8 cellular contexts compared by ENCODE assay signal in the genomic region with DNA sequence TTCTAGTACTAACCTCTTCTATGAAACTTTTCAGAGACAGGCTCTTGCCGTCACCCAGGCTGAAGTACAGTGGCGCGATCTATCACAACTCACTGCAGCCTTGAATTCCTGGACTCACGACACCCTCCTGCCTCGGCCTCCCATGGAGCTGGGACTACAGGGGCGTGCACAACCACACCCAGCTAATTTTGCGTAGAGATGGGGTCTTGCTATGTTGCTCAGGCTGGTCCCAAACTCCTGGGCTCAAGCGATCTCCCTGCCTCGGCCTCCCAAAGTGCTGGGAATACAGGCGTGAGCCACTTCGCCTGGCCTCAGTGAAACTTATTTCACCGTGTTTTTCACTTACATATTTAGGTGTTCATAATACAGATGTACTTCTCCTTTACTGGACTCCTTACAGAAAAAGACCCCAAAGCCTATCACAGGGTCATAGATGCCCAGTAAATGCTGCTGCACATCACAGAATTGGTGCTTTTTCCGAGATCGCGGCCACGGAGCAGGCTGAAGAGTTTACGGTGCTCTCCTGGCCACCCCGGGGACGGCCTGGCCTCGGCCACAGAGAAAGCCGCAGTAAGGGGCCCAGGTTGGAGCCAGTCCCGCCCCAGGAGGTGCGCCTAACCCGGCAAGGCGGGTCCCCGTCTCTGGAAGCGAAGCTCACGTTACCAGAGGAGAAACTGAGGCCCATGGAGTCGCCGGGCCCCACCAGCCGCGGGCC. TPM values are rescaled to one million over a fixed set of nuclear protein-coding genes. Genes with fewer than 3 reads are reported as not detected.
DNase-seq lines count a peak whose midpoint lies in the region; ATAC-seq, FAIRE-seq and TF ChIP-seq lines count a peak whose summit lies in the region.

No MANE protein-coding gene starts in this region.

- H3K9me3 ChIP-seq in A549 (no peaks in the 10 kb centered on the region), adrenal gland (replicated peaks in 1 of 3) (no peaks in the 10 kb centered on the region)

- H3K9me3 Mint-ChIP-seq in immature natural killer cell: no peaks in the 10 kb centered on the region

- H3K4me3 ChIP-seq in A549: peak overlapping the region; percentile 82
- peak overlapping the region in 3 of 4 donors; percentile 77 to 93 (median 82) for H3K4me3 ChIP-seq in adrenal gland

- peaks cover 21% of the 10 kb centered on the region for H3K4me1 ChIP-seq in A549
- H3K4me1 ChIP-seq in adrenal gland (replicated peaks in 1 of 2): peaks cover 8 to 21% of the 10 kb centered on the region in 2 donors

- 18% methylated on average over 22 of the region's 32 CpGs for WGBS in A549 (ENCODE audit: missing lambda C conversion rate)
- 6 to 22% (median 13%) methylated on average over 11 to 32 of the region's 32 CpGs for WGBS in adrenal gland, 4 donors

- H3K4me2 ChIP-seq in A549: peak overlapping the region; percentile 96

- no peak for TF ChIP-seq EP300 in A549 (IDR thresholded peaks at IDR 0.05)

- H3K36me3 Mint-ChIP-seq in immature natural killer cell: peaks cover 3 to 10% (median 4%) of the 10 kb centered on the region in 3 donors

- no peak for FAIRE-seq in A549 (lab: Jason Lieb, UNC)

- TF ChIP-seq RAD21 in A549 (conservative IDR thresholded peaks at IDR 0.05 in 1 of 2, IDR thresholded peaks at IDR 0.05 in 1 of 2): no peak

- no peaks in the 10 kb centered on the region for H3K27me3 ChIP-seq in adrenal gland

- POLR2A ChIA-PET in A549 (lab: Yijun Ruan, JAX): interaction anchor here (0.5 to 2.2 kb wide), 9 partner anchors 9 to 1725 kb away, joined by 3 to 18 read pairs (median 5); a partner anchor contains a TSS

- peaks cover 23 to 25% of the 10 kb centered on the region in 2 donors for H3K4me1 Mint-ChIP-seq in immature natural killer cell

- peak overlapping the region; percentile 87 to 99 (median 96) for H3K4me3 Mint-ChIP-seq in immature natural killer cell

- ATAC-seq in A549: peak; percentile 40 to 43
- ATAC-seq in GM19025 (IDR thresholded peaks at IDR 0.05; ENCODE audit: low read depth, unreplicated experiment): peak; percentile 7
- ATAC-seq in HG03571 (IDR thresholded peaks at IDR 0.05; ENCODE audit: unreplicated experiment): peak; percentile 7

- TF ChIP-seq CTCF in A549 (IDR thresholded peaks at IDR 0.05): no peak
- no peak for TF ChIP-seq CTCF in adrenal gland (IDR thresholded peaks at IDR 0.05)

- H3K36me3 ChIP-seq in adrenal gland (replicated peaks in 1 of 2): peaks cover 0 to 20% of the 10 kb centered on the region in 2 donors

- H3K27ac ChIP-seq in A549 (peak overlapping the region; percentile 92 to 98), adrenal gland (peak overlapping the region in 4 of 5 donors; percentile 73 to 90 (median 83)), substantia nigra (ENCODE audit: low read depth, low read length, poor library complexity, severe bottlenecking) (peak overlapping the region; percentile 84)

- intact Hi-C loops in adrenal gland (cut with DNase I): no loop called here

- peak overlapping the region; percentile 57 to 98 (median 86) for H3K27ac Mint-ChIP-seq in immature natural killer cell

- peaks cover 1 to 5% (median 5%) of the 10 kb centered on the region in 3 donors for H3K27me3 Mint-ChIP-seq in immature natural killer cell (ENCODE audit: low read depth in 3 of 3)

- TF ChIP-seq POLR2A in A549 (IDR thresholded peaks at IDR 0.05; ENCODE audit: low read length) (no peak), adrenal gland (IDR thresholded peaks at IDR 0.05) (no peak)

- no peak for DNase-seq in A549 (ENCODE audit: low read depth in 1 of 2, low spot score in 1 of 2)
- DNase-seq in adrenal gland: peak in 1 of 7 donors; percentile 35
- DNase-seq in immature natural killer cell: no peak
- peak in 1 of 49 donors; percentile 45 for DNase-seq in substantia nigra (lab: John Stamatoyannopoulos, UW)
- no peak for DNase-seq in kidney glomerular epithelial cell (lab: John Stamatoyannopoulos, UW)
- no peak for DNase-seq in GF-D8 (lab: John Stamatoyannopoulos, UW)

- CTCF ChIA-PET in A549 (lab: Yijun Ruan, JAX): interaction anchor here (0.6 to 11.1 kb wide), 4 partner anchors 12 to 157 kb away, joined by 3 to 79 read pairs (median 4); no protein-coding TSS in a partner anchor

TF ChIP-seq in A549, 52 proteins besides CTCF, POLR2A, EP300 and RAD21:
- TF ChIP-seq, protein P1, sequence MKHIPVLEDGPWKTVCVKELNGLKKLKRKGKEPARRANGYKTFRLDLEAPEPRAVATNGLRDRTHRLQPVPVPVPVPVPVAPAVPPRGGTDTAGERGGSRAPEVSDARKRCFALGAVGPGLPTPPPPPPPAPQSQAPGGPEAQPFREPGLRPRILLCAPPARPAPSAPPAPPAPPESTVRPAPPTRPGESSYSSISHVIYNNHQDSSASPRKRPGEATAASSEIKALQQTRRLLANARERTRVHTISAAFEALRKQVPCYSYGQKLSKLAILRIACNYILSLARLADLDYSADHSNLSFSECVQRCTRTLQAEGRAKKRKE (CRISPR knock-in tag; IDR thresholded peaks at IDR 0.05; ENCODE audit: low read depth): no peak
- TF ChIP-seq HOXB5 (CRISPR knock-in tag; IDR thresholded peaks at IDR 0.05) (0 out of 2 replicates have a peak, but pooled peaks have one; percentile 33), HOXA7 (CRISPR knock-in tag; IDR thresholded peaks at IDR 0.05) (no peak), BHLHE40 (IDR thresholded peaks at IDR 0.05; ENCODE audit: low read depth, low read length) (no peak), RFX5 (IDR thresholded peaks at IDR 0.05) (no peak)
- TF ChIP-seq, protein P2, sequence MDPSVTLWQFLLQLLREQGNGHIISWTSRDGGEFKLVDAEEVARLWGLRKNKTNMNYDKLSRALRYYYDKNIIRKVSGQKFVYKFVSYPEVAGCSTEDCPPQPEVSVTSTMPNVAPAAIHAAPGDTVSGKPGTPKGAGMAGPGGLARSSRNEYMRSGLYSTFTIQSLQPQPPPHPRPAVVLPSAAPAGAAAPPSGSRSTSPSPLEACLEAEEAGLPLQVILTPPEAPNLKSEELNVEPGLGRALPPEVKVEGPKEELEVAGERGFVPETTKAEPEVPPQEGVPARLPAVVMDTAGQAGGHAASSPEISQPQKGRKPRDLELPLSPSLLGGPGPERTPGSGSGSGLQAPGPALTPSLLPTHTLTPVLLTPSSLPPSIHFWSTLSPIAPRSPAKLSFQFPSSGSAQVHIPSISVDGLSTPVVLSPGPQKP (IDR thresholded peaks at IDR 0.05; ENCODE audit: low read depth, low read length): no peak
- TF ChIP-seq, protein P3, sequence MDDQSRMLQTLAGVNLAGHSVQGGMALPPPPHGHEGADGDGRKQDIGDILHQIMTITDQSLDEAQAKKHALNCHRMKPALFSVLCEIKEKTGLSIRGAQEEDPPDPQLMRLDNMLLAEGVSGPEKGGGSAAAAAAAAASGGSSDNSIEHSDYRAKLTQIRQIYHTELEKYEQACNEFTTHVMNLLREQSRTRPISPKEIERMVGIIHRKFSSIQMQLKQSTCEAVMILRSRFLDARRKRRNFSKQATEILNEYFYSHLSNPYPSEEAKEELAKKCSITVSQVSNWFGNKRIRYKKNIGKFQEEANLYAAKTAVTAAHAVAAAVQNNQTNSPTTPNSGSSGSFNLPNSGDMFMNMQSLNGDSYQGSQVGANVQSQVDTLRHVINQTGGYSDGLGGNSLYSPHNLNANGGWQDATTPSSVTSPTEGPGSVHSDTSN (IDR thresholded peaks at IDR 0.05): peak; percentile 8; the same call in 1 of the 2 replicates

RNA-seq across cellular contexts. Expression of a gene that starts 0.6 kb away (rescaled TPM):
- 34.4 and 38.3 TPM in 2 replicates for polyA plus RNA-seq in A549 (2011; rRNA removed)
- polyA plus RNA-seq in A549 (2012; cell fraction: cytosol; rRNA removed): 42.1 and 53.3 TPM in 2 replicates
- polyA plus RNA-seq in A549 (2012; cell fraction: nucleus; rRNA removed): 84.1 and 84.4 TPM in 2 replicates
- polyA plus RNA-seq in A549 (2017; fragmentation: RNase III; extraction: RNeasy Plus Mini Kit Qiagen cat#74134 plus additional on column Dnase treatment): 41.8 to 46.4 TPM (median 45.9 TPM) in 3 replicates
- polyA minus RNA-seq in A549 (2011; rRNA and poly(A)+ RNA removed): 82.8 and 88.0 TPM in 2 replicates
- 100 to 1,000 TPM in 1 of 8 donors, 10 to 100 TPM in 7; 29.5 to 136 (median 55.2) TPM for total RNA-seq in adrenal gland
- polyA plus RNA-seq in adrenal gland: 10 to 100 TPM; 14.2 to 47.5 (median 15.3) TPM
- polyA plus RNA-seq in immature natural killer cell: 10 to 100 TPM; 19.3 to 32.4 (median 21.7) TPM

RNA-seq across cellular contexts. Expression of a gene that starts 20.3 kb away (rescaled TPM):
- 58.8 and 62.5 TPM in 2 replicates for polyA plus RNA-seq in A549 (2011; rRNA removed)
- 86.5 and 94.9 TPM in 2 replicates for polyA plus RNA-seq in A549 (2012; cell fraction: cytosol; rRNA removed)
- polyA plus RNA-seq in A549 (2012; cell fraction: nucleus; rRNA removed): 54.4 and 57.8 TPM in 2 replicates
- polyA plus RNA-seq in A549 (2017; fragmentation: RNase III; extraction: RNeasy Plus Mini Kit Qiagen cat#74134 plus additional on column Dnase treatment): 48.8 to 52.3 TPM (median 51.7 TPM) in 3 replicates
- 54.6 and 58.6 TPM in 2 replicates for polyA minus RNA-seq in A549 (2011; rRNA and poly(A)+ RNA removed)
- total RNA-seq in adrenal gland: 10 to 100 TPM; 48.7 to 97.9 (median 66.6) TPM
- polyA plus RNA-seq in adrenal gland: 10 to 100 TPM; 76.1 to 87.2 (median 77.7) TPM
- polyA plus RNA-seq in immature natural killer cell: 100 to 1,000 TPM in 1 of 3 donors, 10 to 100 TPM in 2; 89.1 to 103 (median 95.5) TPM

RNA-seq across cellular contexts. Expression of a gene that starts 46.5 kb away (rescaled TPM):
- polyA plus RNA-seq in A549 (2011; rRNA removed) (1.4 and 2.2 TPM in 2 replicates), A549 (2017; fragmentation: RNase III; extraction: RNeasy Plus Mini Kit Qiagen cat#74134 plus additional on column Dnase treatment) (1.8 to 3.8 TPM (median 3.3 TPM) in 3 replicates), adrenal gland (100 to 1,000 TPM in 2 of 3 donors, 10 to 100 TPM in 1; 10.3 to 586 (median 248) TPM), immature natural killer cell (not detected)
- 0.93 and 1.4 TPM in 2 replicates for polyA plus RNA-seq in A549 (2012; cell fraction: cytosol; rRNA removed)
- 11.2 and 12.0 TPM in 2 replicates for polyA plus RNA-seq in A549 (2012; cell fraction: nucleus; rRNA removed)
- 0.62 and 2.9 TPM in 2 replicates for polyA minus RNA-seq in A549 (2011; rRNA and poly(A)+ RNA removed)
- total RNA-seq in adrenal gland: 100 to 1,000 TPM in 1 of 8 donors, 10 to 100 TPM in 7; 28.4 to 117 (median 62.7) TPM

RNA-seq across cellular contexts. Expression of a gene that starts 55.7 kb away (rescaled TPM):
- polyA plus RNA-seq in A549 (2011; rRNA removed) (54.8 and 59.0 TPM in 2 replicates), A549 (2017; fragmentation: RNase III; extraction: RNeasy Plus Mini Kit Qiagen cat#74134 plus additional on column Dnase treatment) (63.0 to 67.5 TPM (median 66.8 TPM) in 3 replicates), adrenal gland (10 to 100 TPM; 14.5 to 49.4 (median 27.7) TPM), immature natural killer cell (10 to 100 TPM in 1 of 3 donors, 1 to 10 TPM in 2; 3.6 to 23.4 (median 7.4) TPM)
- polyA plus RNA-seq in A549 (2012; cell fraction: cytosol; rRNA removed): 18.1 and 19.1 TPM in 2 replicates
- 21.5 and 35.5 TPM in 2 replicates for polyA plus RNA-seq in A549 (2012; cell fraction: nucleus; rRNA removed)
- polyA minus RNA-seq in A549 (2011; rRNA and poly(A)+ RNA removed): 53.3 and 60.6 TPM in 2 replicates
- 10 to 100 TPM; 41.8 to 65.5 (median 46.1) TPM for total RNA-seq in adrenal gland
